In genomic region chr6:53934013-53934412, GRCh38 we compare ENCODE assay signal across 17 cellular contexts.
DNase-seq lines count a peak whose midpoint lies in the region; ATAC-seq and TF ChIP-seq lines count a peak whose summit lies in the region.
"Had no signal": no experiment of that assay in that cellular context is flagged by ENCODE, and none has a peak within 500 bp of the region (broad histone marks: within the 10 kb centered on the region; RNA-seq: fewer than 3 reads in every experiment).

No MANE protein-coding gene starts in this region.

- no peak for TF ChIP-seq POLR2A in thyroid gland (IDR thresholded peaks at IDR 0.05)

- POLR2A ChIA-PET in PC-3 (lab: Charles Lee; ENCODE audit: unreplicated experiment), result no interaction called here

- H3K27ac ChIP-seq in PC-3 (ENCODE audit: low read length), result no peak overlapping the region
- no peak overlapping the region for H3K27ac ChIP-seq in hepatocyte
- H3K27ac ChIP-seq in thyroid gland, result peak overlapping the region in 2 of 3 donors; percentile 21 to 42
- no peak overlapping the region for H3K27ac ChIP-seq in ascending aorta

- DNase-seq in PC-3 (peak; percentile 19), epithelial cell of esophagus (ENCODE audit: low read depth) (peak; percentile 73), hepatocyte (ENCODE audit: low spot score) (peak; percentile 17), thyroid gland (no peak), ascending aorta (ENCODE audit: low spot score in 2 of 2) (no peak)
- DNase-seq in activated T-cell treated with anti-CD3 and anti-CD28 coated beads, Interleukin-2, amount 50 U/mL, for 48 hours, result no peak
- DNase-seq: C1 segment of cervical spinal cord; Calu3; CD4-positive, alpha-beta memory T cell; COR-L47; DMS53; DMS79 treated with DMSO at 0.1 percent for 48 hours; GF-D8; GOT3; HFFc6 had no signal

- no peak overlapping the region for H3K9ac ChIP-seq in PC-3 (ENCODE audit: low read length)

- no TSS peak for BruUV-seq in PC-3 (replicated peaks; lab: Mats Ljungman, UMichigan)

- H4K20me1 ChIP-seq in PC-3 (ENCODE audit: low read length) (no peaks in the 10 kb centered on the region), hepatocyte (ENCODE audit: insufficient read depth, poor library complexity, severe bottlenecking) (no peaks in the 10 kb centered on the region)

- H3K4me3 ChIP-seq in PC-3 (ENCODE audit: low read length) (no peak overlapping the region), epithelial cell of esophagus (ENCODE audit: low read length) (no peak overlapping the region), hepatocyte (no peak overlapping the region), thyroid gland (replicated peaks in 1 of 3) (no peak overlapping the region), ascending aorta (no peak overlapping the region)
- H3K4me3 ChIP-seq: HAP-1 had no signal

- H3K9me2 ChIP-seq in PC-3 (replicated peaks; ENCODE audit: low read length) (no peaks in the 10 kb centered on the region), hepatocyte (replicated peaks; ENCODE audit: insufficient read depth) (no peaks in the 10 kb centered on the region)

- H3K9me3 ChIP-seq in PC-3 (ENCODE audit: low read length) (no peaks in the 10 kb centered on the region), hepatocyte (ENCODE audit: low read depth) (no peaks in the 10 kb centered on the region), thyroid gland (no peaks in the 10 kb centered on the region), ascending aorta (no peaks in the 10 kb centered on the region)
- H3K9me3 ChIP-seq: HAP-1 had no signal

- TF ChIP-seq CTCF in PC-3 (conservative IDR thresholded peaks at IDR 0.05; ENCODE audit: low read depth, low read length), result no peak
- TF ChIP-seq CTCF in epithelial cell of esophagus (IDR thresholded peaks at IDR 0.05; ENCODE audit: insufficient read depth, low read depth, low read length, missing control alignments), result no peak
- no peak for TF ChIP-seq CTCF in hepatocyte (IDR thresholded peaks at IDR 0.05; ENCODE audit: poor library complexity)
- TF ChIP-seq CTCF in thyroid gland (IDR thresholded peaks at IDR 0.05), result no peak
- no peak for TF ChIP-seq CTCF in ascending aorta (IDR thresholded peaks at IDR 0.05)

- no peak for ATAC-seq in PC-3
- ATAC-seq in GM21447 (IDR thresholded peaks at IDR 0.05; ENCODE audit: unreplicated experiment), result no peak

- H3K36me3 ChIP-seq in PC-3 (ENCODE audit: low read depth, low read length) (no peaks in the 10 kb centered on the region), hepatocyte (replicated peaks; ENCODE audit: insufficient read depth, low read depth) (no peaks in the 10 kb centered on the region), thyroid gland (no peaks in the 10 kb centered on the region), ascending aorta (no peaks in the 10 kb centered on the region)
- H3K36me3 ChIP-seq: HAP-1 had no signal

- no peaks in the 10 kb centered on the region for H3F3A ChIP-seq in PC-3 (ENCODE audit: low read length, unreplicated experiment)

- intact Hi-C loops in PC-3 (cut with micrococcal nuclease), result no loop called here
- intact Hi-C loops in thyroid gland (cut with DNase I), result no loop called here
- intact Hi-C loops in ascending aorta (cut with DNase I), result no loop called here

- H2AFZ ChIP-seq in PC-3 (ENCODE audit: low read length) (no peak overlapping the region), hepatocyte (no peak overlapping the region)

- H3K27me3 ChIP-seq in PC-3 (ENCODE audit: low read length) (no peaks in the 10 kb centered on the region), hepatocyte (no peaks in the 10 kb centered on the region), thyroid gland (no peaks in the 10 kb centered on the region), ascending aorta (no peaks in the 10 kb centered on the region)

- 75% methylated on average over 6 of the region's 6 CpGs for WGBS in hepatocyte (ENCODE audit: low lambda C conversion rate, missing lambda C conversion rate)
- WGBS in thyroid gland, 2 donors, result 46 to 51% methylated on average over 6 of the region's 6 CpGs

- no peak overlapping the region for H3K4me2 ChIP-seq in PC-3 (ENCODE audit: low read length)
- H3K4me2 ChIP-seq in hepatocyte, result no peak overlapping the region

- CTCF ChIA-PET in PC-3 (lab: Charles Lee), result no interaction called here

- H3K79me2 ChIP-seq in PC-3 (ENCODE audit: low read length) (no peaks in the 10 kb centered on the region), hepatocyte (no peaks in the 10 kb centered on the region)

- H3K4me1 ChIP-seq in PC-3 (ENCODE audit: insufficient read depth, low read length), result peaks cover 12% of the 10 kb centered on the region
- no peaks in the 10 kb centered on the region for H3K4me1 ChIP-seq in hepatocyte (ENCODE audit: insufficient read depth)
- peaks cover 24 to 30% of the 10 kb centered on the region in 2 donors for H3K4me1 ChIP-seq in thyroid gland
- H3K4me1 ChIP-seq in ascending aorta, result peaks cover 0 to 3% of the 10 kb centered on the region in 2 donors
- H3K4me1 ChIP-seq: HAP-1 had no signal

Comparison
In these comparisons a context has a peak if more than half of its experiments do, and no peak if none do; other contexts are left out.
1. DNase-seq: peak in PC-3 (single experiment), epithelial cell of esophagus (single experiment) and hepatocyte (single experiment); none in thyroid gland (0 of 2), activated T-cell treated with anti-CD3 and anti-CD28 coated beads, Interleukin-2, amount 50 U/mL, for 48 hours (0 of 2) and ascending aorta (0 of 2).
2. H3K27ac ChIP-seq: peak in thyroid gland (2 of 3); none in PC-3 (single experiment), hepatocyte (single experiment) and ascending aorta (0 of 2).